In genomic region chr16:77219437-77219836, GRCh38 we compare ENCODE assay signal across 29 cellular contexts. TPM values are rescaled to one million over a fixed set of nuclear protein-coding genes. Genes with fewer than 3 reads are reported as not detected.
DNase-seq lines count a peak whose midpoint lies in the region; ATAC-seq and TF ChIP-seq lines count a peak whose summit lies in the region.
"Had no signal": no experiment of that assay in that cellular context is flagged by ENCODE, and none has a peak within 500 bp of the region (broad histone marks: within the 10 kb centered on the region; RNA-seq: fewer than 3 reads in every experiment).

No MANE protein-coding gene starts in this region.

- no TSS peak for BruUV-seq in HCT116 (replicated peaks; lab: Mats Ljungman, UMichigan)
- BruUV-seq in Calu3 (replicated peaks; lab: Mats Ljungman, UMichigan) = no TSS peak

- no peak overlapping the region for H2AFZ ChIP-seq in HCT116 (ENCODE audit: low read depth, low read length, poor library complexity, severe bottlenecking)

- no peaks in the 10 kb centered on the region for H4K20me1 ChIP-seq in HCT116 (ENCODE audit: insufficient read depth)

- CTCF ChIA-PET in HCT116 (lab: Charles Lee) (no interaction called here), Calu3 (lab: Charles Lee) (interaction anchor here (0.6 kb wide), 1 partner anchor 112 kb away, joined by 6 read pairs; no protein-coding TSS in a partner anchor)

- TF ChIP-seq RAD21 in HCT116 (IDR thresholded peaks at IDR 0.05; ENCODE audit: low read depth) = no peak

- no peaks in the 10 kb centered on the region for H3K27me3 Mint-ChIP-seq in Calu3 (ENCODE audit: unreplicated experiment)
- H3K27me3 Mint-ChIP-seq: IgD-negative memory B cell had no signal

- H3K9me3 ChIP-seq in HCT116 (ENCODE audit: control insufficient read depth in 1 of 2, insufficient read depth in 1 of 2, low read depth in 1 of 2, low read length in 2 of 2) (no peaks in the 10 kb centered on the region), RWPE2 (ENCODE audit: severe bottlenecking) (no peaks in the 10 kb centered on the region)
- H3K9me3 ChIP-seq: Caco-2 had no signal

- POLR2A ChIA-PET in HCT116 (lab: Charles Lee) = no interaction called here

- H3K36me3 ChIP-seq in HCT116 (ENCODE audit: control insufficient read depth in 1 of 2, insufficient read depth in 2 of 2, low read length in 2 of 2) = no peaks in the 10 kb centered on the region
- no peaks in the 10 kb centered on the region for H3K36me3 ChIP-seq in RWPE2 (ENCODE audit: low read depth)

- no peaks in the 10 kb centered on the region for H3K79me2 ChIP-seq in HCT116 (ENCODE audit: insufficient read depth, low read length)

- DNase-seq in HCT116 (ENCODE audit: low read depth, low spot score) = no peak
- no peak for DNase-seq in RWPE2 (ENCODE audit: low spot score)
- DNase-seq in epithelial cell of esophagus (ENCODE audit: low read depth) = peak; percentile 44
- no peak for DNase-seq in Calu3
- no peak for DNase-seq in Right ventricle myocardium superior
- DNase-seq: AML-193; Caco-2; DMS 273 treated with DMSO at 0.1 percent for 48 hours; DMS79; HCEC 1CT; NCI-H1092; NCI-H1417 treated with DMSO at 0.1 percent for 48 hours; NCI-H1694 treated with DMSO at 0.1 percent for 48 hours; NCI-H2081 treated with DMSO at 0.1 percent for 48 hours; NCI-H2171 treated with DMSO at 0.1 percent for 48 hours; NCI-H524 treated with DMSO at 0.1 percent for 48 hours; NCI-H774; NK-92 treated with Interleukin-12 subunit alpha and Interleukin-12 subunit beta, amount 100 ng/mL, for 24 hours; SIG-M5; SW 1271 had no signal

- TF ChIP-seq POLR2A in HCT116 (IDR thresholded peaks at IDR 0.05; ENCODE audit: borderline replicate concordance, extremely low read depth, insufficient read depth, insufficient read length) = no peak

- RAD21 ChIA-PET in HCT116 (lab: Charles Lee; ENCODE audit: low non-redundant PET in 1 of 2, low total read pairs in 2 of 2, uncharacterized antibody in 2 of 2, unreplicated experiment in 2 of 2) = no interaction called here

- no peaks in the 10 kb centered on the region for H3K36me3 Mint-ChIP-seq in Calu3 (ENCODE audit: insufficient read depth, unreplicated experiment)
- H3K36me3 Mint-ChIP-seq: CD8-positive, alpha-beta T cell had no signal

- H3K9me3 Mint-ChIP-seq in Calu3 (ENCODE audit: low read depth, unreplicated experiment) = no peaks in the 10 kb centered on the region
- H3K9me3 Mint-ChIP-seq: CD8-positive, alpha-beta T cell; IgD-negative memory B cell had no signal

- ATAC-seq in HCT116 (peak; percentile 24; the same call in 1 of the 2 replicates), RWPE2 (ENCODE audit: low read depth) (peak; percentile 52; the same call in 2 of the 3 replicates), GM19397 (IDR thresholded peaks at IDR 0.05; ENCODE audit: unreplicated experiment) (no peak), HG03025 (IDR thresholded peaks at IDR 0.05; ENCODE audit: low FRiP score, unreplicated experiment) (no peak), Right ventricle myocardium superior (ENCODE audit: poor library complexity) (no peak)
- ATAC-seq: CD8-positive, alpha-beta T cell had no signal

- no peaks in the 10 kb centered on the region for H3K9me2 ChIP-seq in HCT116 (ENCODE audit: insufficient read depth)

- H3K27me3 ChIP-seq in HCT116 (ENCODE audit: insufficient read depth, low read length) = no peaks in the 10 kb centered on the region
- H3K27me3 ChIP-seq in RWPE2 (ENCODE audit: insufficient read depth, poor library complexity, severe bottlenecking) = no peaks in the 10 kb centered on the region

- H3K4me1 ChIP-seq in HCT116 (ENCODE audit: control insufficient read depth in 1 of 2, insufficient read depth in 2 of 2, low read length in 2 of 2) (peaks cover 60 to 72% of the 10 kb centered on the region in 2 experiments), RWPE2 (ENCODE audit: insufficient read depth, poor library complexity, severe bottlenecking) (peaks cover 8% of the 10 kb centered on the region)
- H3K4me1 ChIP-seq: Caco-2 had no signal

- H3K4me1 Mint-ChIP-seq in Calu3 (ENCODE audit: low read depth, unreplicated experiment) = peaks cover 11% of the 10 kb centered on the region
- H3K4me1 Mint-ChIP-seq: IgD-negative memory B cell had no signal

- no peak for TF ChIP-seq CTCF in HCT116 (IDR thresholded peaks at IDR 0.05 in 2 of 3, conservative IDR thresholded peaks at IDR 0.05 in 1 of 3; ENCODE audit: borderline replicate concordance in 1 of 3, insufficient read depth in 1 of 3, low read depth in 2 of 3, low read length in 2 of 3)
- TF ChIP-seq CTCF in RWPE2 (IDR thresholded peaks at IDR 0.05; ENCODE audit: poor library complexity, severe bottlenecking) = no peak
- TF ChIP-seq CTCF in epithelial cell of esophagus (IDR thresholded peaks at IDR 0.05; ENCODE audit: insufficient read depth, low read depth, low read length, missing control alignments) = no peak
- no peak for TF ChIP-seq CTCF in Calu3 (IDR thresholded peaks at IDR 0.05; ENCODE audit: unreplicated experiment)

- no peak overlapping the region for H3K9ac ChIP-seq in HCT116 (ENCODE audit: low read length)
- H3K9ac ChIP-seq: KMS-11 had no signal

- no peak overlapping the region for H3K4me3 Mint-ChIP-seq in Calu3 (ENCODE audit: low read depth, unreplicated experiment)
- H3K4me3 Mint-ChIP-seq: CD8-positive, alpha-beta T cell; IgD-negative memory B cell had no signal

- H3K27ac Mint-ChIP-seq in Calu3 (ENCODE audit: unreplicated experiment) = no peak overlapping the region
- H3K27ac Mint-ChIP-seq: CD8-positive, alpha-beta T cell; IgD-negative memory B cell had no signal

- H3K27ac ChIP-seq in HCT116 (ENCODE audit: low read depth, low read length) = peak overlapping the region; percentile 50; the same call in 1 of the 2 replicates
- no peak overlapping the region for H3K27ac ChIP-seq in RWPE2 (ENCODE audit: poor library complexity, severe bottlenecking)
- H3K27ac ChIP-seq: C4-2B, HL-60, KMS-11, RWPE1, SK-N-MC had no signal

- H3K4me3 ChIP-seq in HCT116 (replicated peaks in 1 of 2; ENCODE audit: low read depth in 1 of 2, low read length in 2 of 2) (0 out of 4 replicates have a peak overlapping the region, but pooled peaks of 1 of the 2 experiments have one; percentile 7), RWPE2 (ENCODE audit: severe bottlenecking) (no peak overlapping the region), epithelial cell of esophagus (ENCODE audit: low read length) (no peak overlapping the region)
- H3K4me3 ChIP-seq: SK-N-MC had no signal

- peak overlapping the region; percentile 43 for H3K4me2 ChIP-seq in HCT116 (ENCODE audit: low read length)
- H3K4me2 ChIP-seq: KMS-11 had no signal

- intact Hi-C loops in HCT116 (cut with micrococcal nuclease) = no loop called here
- intact Hi-C loops in Calu3 (cut with micrococcal nuclease; ENCODE audit: unreplicated experiment) = no loop called here
- intact Hi-C loops in Right ventricle myocardium superior (cut with DNase I) = no loop called here

TF ChIP-seq in HCT116, 20 proteins besides CTCF, POLR2A, EP300 and RAD21:
- 0 out of 2 replicates have a peak, but pooled peaks have one; percentile 52 for TF ChIP-seq SP1 (IDR thresholded peaks at IDR 0.05; ENCODE audit: low read depth)
- no peak for TF ChIP-seq EGR1 (IDR thresholded peaks at IDR 0.05; ENCODE audit: low read depth)
- no peak for TF ChIP-seq YY1 (IDR thresholded peaks at IDR 0.05; ENCODE audit: extremely low read depth, insufficient replicate concordance, low read depth, low read length)
- TF ChIP-seq ELF1 (IDR thresholded peaks at IDR 0.05; ENCODE audit: borderline replicate concordance, low read depth) = no peak
- 0 out of 2 replicates have a peak, but pooled peaks have one; percentile 27 for TF ChIP-seq CBX3 (IDR thresholded peaks at IDR 0.05; ENCODE audit: low read depth)
- TF ChIP-seq JUND (IDR thresholded peaks at IDR 0.05) = peak; percentile 48
- TF ChIP-seq FOSL1 (IDR thresholded peaks at IDR 0.05; ENCODE audit: low read depth) = 0 out of 2 replicates have a peak, but pooled peaks have one; percentile 23
TF ChIP-seq in HCT116: peak in this region for 4.

RNA-seq across cellular contexts. Expression of gene SYCE1L, which starts 20.2 kb away (rescaled TPM):
- total RNA-seq in HCT116 (2021; ENCODE audit: unreplicated experiment) = 25.7 TPM
- 12.9 and 28.6 TPM in 2 replicates for polyA plus RNA-seq in HCT116 (2012)
- 2.0 and 6.2 TPM in 2 replicates for total RNA-seq in Calu3 (2022)
- 0.46 TPM for total RNA-seq in Right ventricle myocardium superior

RNA-seq across cellular contexts. Expression of gene MON1B, which starts 28.4 kb away (rescaled TPM):
- total RNA-seq in HCT116 (2021; ENCODE audit: unreplicated experiment) (34.7 TPM), Calu3 (2022) (88.1 and 91.3 TPM in 2 replicates), Right ventricle myocardium superior (15.9 TPM)
- polyA plus RNA-seq in HCT116 (2012) = 22.3 and 30.4 TPM in 2 replicates

Comparison
In these comparisons a context has a peak if more than half of its experiments do, and no peak if none do; other contexts are left out.
1. ATAC-seq: peak in HCT116 (single experiment) and RWPE2 (single experiment); none in GM19397 (single experiment), HG03025 (single experiment) and Right ventricle myocardium superior (single experiment).